ENCODE assay signal across 10 cellular contexts in genomic region chr18:9066817-9067306, GRCh38. TPM values are rescaled to one million over a fixed set of nuclear protein-coding genes. Genes with fewer than 3 reads are reported as not detected.
DNase-seq lines count a peak whose midpoint lies in the region; ATAC-seq and TF ChIP-seq lines count a peak whose summit lies in the region.
"Had no signal": no experiment of that assay in that cellular context is flagged by ENCODE, and none has a peak within 500 bp of the region (broad histone marks: within the 10 kb centered on the region; RNA-seq: fewer than 3 reads in every experiment).

No MANE protein-coding gene starts in this region.

- H3K36me3 Mint-ChIP-seq in activated naive CD8-positive, alpha-beta T cell treated with anti-CD3 and anti-CD28 coated beads, Interleukin-2, amount 50 U/mL, for 24 hours (ENCODE audit: low read depth), result no peaks in the 10 kb centered on the region
- H3K36me3 Mint-ChIP-seq in activated naive CD8-positive, alpha-beta T cell treated with anti-CD3 and anti-CD28 coated beads for 36 hours, result no peaks in the 10 kb centered on the region
- H3K36me3 Mint-ChIP-seq in GM23338 (ENCODE audit: low read depth), result no peaks in the 10 kb centered on the region
- H3K36me3 Mint-ChIP-seq: CD14-positive monocyte had no signal

- H3K79me2 ChIP-seq in GM23338 (replicated peaks; ENCODE audit: insufficient read depth), result no peaks in the 10 kb centered on the region

- no peak for TF ChIP-seq CTCF in GM23338 (conservative IDR thresholded peaks at IDR 0.05; ENCODE audit: low read depth in 2 of 2)
- no peak for TF ChIP-seq CTCF in transverse colon (IDR thresholded peaks at IDR 0.05)

- peak overlapping the region; percentile 55 for H3K27ac Mint-ChIP-seq in activated naive CD8-positive, alpha-beta T cell treated with anti-CD3 and anti-CD28 coated beads, Interleukin-2, amount 50 U/mL, for 24 hours
- no peak overlapping the region for H3K27ac Mint-ChIP-seq in activated naive CD8-positive, alpha-beta T cell treated with anti-CD3 and anti-CD28 coated beads for 36 hours
- H3K27ac Mint-ChIP-seq in GM23338, result no peak overlapping the region

- H3F3A ChIP-seq in GM23338 (replicated peaks; ENCODE audit: low read depth), result no peaks in the 10 kb centered on the region

- WGBS in transverse colon (ENCODE audit: low coverage in 1 of 2), 2 donors, result 81 to 83% methylated on average over 2 to 5 of the region's 5 CpGs

- intact Hi-C loops in transverse colon (cut with DNase I; ENCODE audit: low total_unique reads), result loop anchor here (10.0 kb wide), 1 partner anchor 268 kb away; the partner anchor contains the start of gene TWSG1

- no peak overlapping the region for H3K4me2 ChIP-seq in GM23338

- no peak for DNase-seq in activated naive CD8-positive, alpha-beta T cell treated with anti-CD3 and anti-CD28 coated beads, Interleukin-2, amount 50 U/mL, for 24 hours
- no peak for DNase-seq in activated naive CD8-positive, alpha-beta T cell treated with anti-CD3 and anti-CD28 coated beads for 36 hours
- no peak for DNase-seq in GM23338 (ENCODE audit: low spot score)
- peak; percentile 69 for DNase-seq in transverse colon
- DNase-seq in islet precursor cell, result no peak
- no peak for DNase-seq in NCI-H1694 treated with DMSO at 0.1 percent for 48 hours (lab: John Stamatoyannopoulos, UW)
- DNase-seq in DMS79 (lab: John Stamatoyannopoulos, UW), result no peak
- DNase-seq: activated CD4-positive, alpha-beta T cell treated with anti-CD3 and anti-CD28 coated beads, Interleukin-2, amount 50 U/mL, for 4 hours had no signal

- TF ChIP-seq POLR2A in transverse colon (IDR thresholded peaks at IDR 0.05), result no peak

- no peak overlapping the region for H3K4me3 Mint-ChIP-seq in activated naive CD8-positive, alpha-beta T cell treated with anti-CD3 and anti-CD28 coated beads, Interleukin-2, amount 50 U/mL, for 24 hours
- H3K4me3 Mint-ChIP-seq in activated naive CD8-positive, alpha-beta T cell treated with anti-CD3 and anti-CD28 coated beads for 36 hours, result no peak overlapping the region
- no peak overlapping the region for H3K4me3 Mint-ChIP-seq in GM23338
- H3K4me3 Mint-ChIP-seq: CD14-positive monocyte had no signal

- ATAC-seq in activated naive CD8-positive, alpha-beta T cell treated with anti-CD3 and anti-CD28 coated beads, Interleukin-2, amount 50 U/mL, for 24 hours, result peak; percentile 75
- ATAC-seq in GM23338 (no peak), HG03520 (IDR thresholded peaks at IDR 0.05; ENCODE audit: unreplicated experiment) (peak; percentile 65)

- H3K4me1 ChIP-seq in GM23338 (ENCODE audit: insufficient read depth), result peaks cover 5% of the 10 kb centered on the region
- H3K4me1 ChIP-seq in transverse colon, result peaks cover 0 to 10% (median 0%) of the 10 kb centered on the region in 4 donors

- H3K9me2 ChIP-seq in GM23338 (ENCODE audit: insufficient read depth), result no peaks in the 10 kb centered on the region

- H2AFZ ChIP-seq in GM23338, result peak overlapping the region; percentile 83

- in situ Hi-C loops in transverse colon (cut with MboI; ENCODE audit: low pct_ligation_motif_present in 1 of 4, low pct_unique_long_range_greater_than_20kb in 1 of 4, low sequenced_read_pairs in 3 of 4), result loop anchor here in 2 of 4 donors (25.0 kb wide), 2 partner anchors 270 to 445 kb away; partner anchors contain the start of gene TWSG1 (in 1 of the 2)

- H3K27ac ChIP-seq in GM23338 (ENCODE audit: low read depth) (no peak overlapping the region), transverse colon (peak overlapping the region in 2 of 4 donors; percentile 21 to 54)

- H3K36me3 ChIP-seq in GM23338 (ENCODE audit: insufficient read depth) (no peaks in the 10 kb centered on the region), transverse colon (no peaks in the 10 kb centered on the region)

- H3K27me3 ChIP-seq in GM23338 (ENCODE audit: insufficient read depth) (no peaks in the 10 kb centered on the region), transverse colon (no peaks in the 10 kb centered on the region)

- no peaks in the 10 kb centered on the region for H3K9me3 Mint-ChIP-seq in activated naive CD8-positive, alpha-beta T cell treated with anti-CD3 and anti-CD28 coated beads, Interleukin-2, amount 50 U/mL, for 24 hours
- no peaks in the 10 kb centered on the region for H3K9me3 Mint-ChIP-seq in activated naive CD8-positive, alpha-beta T cell treated with anti-CD3 and anti-CD28 coated beads for 36 hours
- H3K9me3 Mint-ChIP-seq in GM23338, result no peaks in the 10 kb centered on the region; the same call in 2 of the 3 replicates

- H3K4me3 ChIP-seq in GM23338, result no peak overlapping the region
- no peak overlapping the region for H3K4me3 ChIP-seq in transverse colon

- H4K20me1 ChIP-seq in GM23338 (replicated peaks; ENCODE audit: insufficient read depth), result no peaks in the 10 kb centered on the region

- H3K9me3 ChIP-seq in transverse colon, result no peaks in the 10 kb centered on the region

- peaks cover 29% of the 10 kb centered on the region for H3K4me1 Mint-ChIP-seq in activated naive CD8-positive, alpha-beta T cell treated with anti-CD3 and anti-CD28 coated beads, Interleukin-2, amount 50 U/mL, for 24 hours
- peaks cover 12% of the 10 kb centered on the region for H3K4me1 Mint-ChIP-seq in activated naive CD8-positive, alpha-beta T cell treated with anti-CD3 and anti-CD28 coated beads for 36 hours
- H3K4me1 Mint-ChIP-seq in GM23338, result no peaks in the 10 kb centered on the region; the same call in 2 of the 3 replicates

- peaks cover 3% of the 10 kb centered on the region for H3K27me3 Mint-ChIP-seq in activated naive CD8-positive, alpha-beta T cell treated with anti-CD3 and anti-CD28 coated beads, Interleukin-2, amount 50 U/mL, for 24 hours
- no peaks in the 10 kb centered on the region for H3K27me3 Mint-ChIP-seq in activated naive CD8-positive, alpha-beta T cell treated with anti-CD3 and anti-CD28 coated beads for 36 hours
- H3K27me3 Mint-ChIP-seq in GM23338 (ENCODE audit: insufficient read depth, low read depth, poor library complexity), result peaks cover 2% of the 10 kb centered on the region

- TF ChIP-seq EP300 in transverse colon (IDR thresholded peaks at IDR 0.05; ENCODE audit: low read depth), result no peak

TF ChIP-seq in GM23338, 12 proteins besides CTCF, POLR2A, EP300 and RAD21:
- TF ChIP-seq ZNF331 (CRISPR knock-in tag; IDR thresholded peaks at IDR 0.05; ENCODE audit: low read depth), result no peak
- TF ChIP-seq EZH2phosphoT487 (IDR thresholded peaks at IDR 0.05; ENCODE audit: unreplicated experiment), result no peak
- TF ChIP-seq EZH2 (IDR thresholded peaks at IDR 0.05; ENCODE audit: low read depth, unreplicated experiment), result no peak
- no peak for TF ChIP-seq ZNF114 (CRISPR knock-in tag; IDR thresholded peaks at IDR 0.05)
- TF ChIP-seq ETS1 (IDR thresholded peaks at IDR 0.05), result no peak
- TF ChIP-seq JUNB (IDR thresholded peaks at IDR 0.05; ENCODE audit: unreplicated experiment), result no peak

RNA-seq across cellular contexts. Expression of gene NDUFV2, which starts 35.6 kb away (rescaled TPM):
- 100 to 1,000 TPM; 302 to 307 TPM for total RNA-seq in activated naive CD8-positive, alpha-beta T cell treated with anti-CD3 and anti-CD28 coated beads for 36 hours
- 157 and 169 TPM in 2 replicates for total RNA-seq in GM23338 (2014; rRNA removed; shearing (Covaris generic))
- 535 and 577 TPM in 2 replicates for polyA plus RNA-seq in GM23338 (2016; fragmentation: Nextera tagmentation; extraction: Ambion mirVana)
- 100 to 1,000 TPM in 3 of 4 donors, 10 to 100 TPM in 1; 24.7 to 140 (median 113) TPM for total RNA-seq in transverse colon
